In genomic region chr6:32189742-32190053, GRCh38 we compare ENCODE assay signal across 8 cellular contexts. TPM values are rescaled to one million over a fixed set of nuclear protein-coding genes. Genes with fewer than 3 reads are reported as not detected.
A peak's percentile ranks its signal among the peaks of the same experiment; 100 is the strongest.
DNase-seq lines count a peak whose midpoint lies in the region; ATAC-seq and TF ChIP-seq lines count a peak whose summit lies in the region.

No MANE protein-coding gene starts in this region.

- H3K27ac ChIP-seq in heart left ventricle (peak overlapping the region; percentile 90 to 100 (median 97)), rectal smooth muscle tissue (ENCODE audit: low read depth, low read length) (peak overlapping the region; percentile 92)

- H3K36me3 Mint-ChIP-seq in WTC11: peaks cover 22% of the 10 kb centered on the region

- POLR2A ChIA-PET in WTC11 (lab: Charles Lee): interaction anchor here (1.2 kb wide), 1 partner anchor 62 kb away, joined by 3 read pairs; the partner anchor contains the start of gene ATF6B

- intact Hi-C loops in heart left ventricle (cut with DNase I): loop anchor here in 3 of 10 donors (5.0 to 10.0 kb wide), 3 partner anchors 62 to 1015 kb away; partner anchors contain the start of genes ATF6B (in 1 of the 3), HSD17B8 (in 1 of the 3), RING1 (in 1 of the 3) and RXRB (in 1 of the 3)

- no peaks in the 10 kb centered on the region for H3K27me3 Mint-ChIP-seq in WTC11 (ENCODE audit: low read depth)

- peak overlapping the region; percentile 85 for H3K4me3 Mint-ChIP-seq in WTC11

- no peaks in the 10 kb centered on the region for H3K9me3 Mint-ChIP-seq in WTC11

- H3K4me1 Mint-ChIP-seq in WTC11: peaks cover 58% of the 10 kb centered on the region

- no peak overlapping the region for H3K27ac Mint-ChIP-seq in WTC11

- peak overlapping the region; percentile 6 for H3K9ac ChIP-seq in rectal smooth muscle tissue (ENCODE audit: low read length)

- TF ChIP-seq CTCF in GM12865 (IDR thresholded peaks at IDR 0.05; ENCODE audit: insufficient read depth, low read depth, low read length, missing control alignments): no peak
- no peak for TF ChIP-seq CTCF in WTC11 (IDR thresholded peaks at IDR 0.05)
- TF ChIP-seq CTCF in heart left ventricle (IDR thresholded peaks at IDR 0.05): no peak

- TF ChIP-seq POLR2A in heart left ventricle (IDR thresholded peaks at IDR 0.05): no peak

- H3K4me1 ChIP-seq in heart left ventricle (peaks cover 0 to 82% (median 55%) of the 10 kb centered on the region in 12 donors), rectal smooth muscle tissue (ENCODE audit: control insufficient read depth, insufficient read depth, low read length) (peaks cover 15% of the 10 kb centered on the region)

- H3K9me3 ChIP-seq in heart left ventricle: no peaks in the 10 kb centered on the region

- H3K36me3 ChIP-seq in heart left ventricle (peaks cover 0 to 27% (median 19%) of the 10 kb centered on the region in 9 donors), rectal smooth muscle tissue (ENCODE audit: control insufficient read depth, insufficient read depth, low read length) (peaks cover 3% of the 10 kb centered on the region)

- CTCF ChIA-PET in WTC11 (lab: Charles Lee): interaction anchor here (1.8 kb wide), 1 partner anchor 37 kb away, joined by 11 read pairs; the partner anchor contains the start of gene PRRT1

- DNase-seq in GM12865 (ENCODE audit: low read depth): no peak
- DNase-seq in WTC11 (ENCODE audit: low spot score): no peak
- DNase-seq in heart left ventricle: no peak
- DNase-seq in stimulated activated CD4-positive, alpha-beta T cell treated with anti-CD3 and anti-CD28 coated beads, Interleukin-4, amount 100 ng/mL, for 1 hour: no peak
- DNase-seq in RKO (ENCODE audit: low spot score): no peak
- DNase-seq in COLO829 (ENCODE audit: low spot score): no peak

- H3K4me3 ChIP-seq in GM12865 (ENCODE audit: low read depth, low read length) (peak overlapping the region; percentile 67), heart left ventricle (peak overlapping the region; percentile 59 to 93 (median 80)), rectal smooth muscle tissue (ENCODE audit: low read length) (peak overlapping the region; percentile 71)

- no peak for ATAC-seq in WTC11
- ATAC-seq in heart left ventricle: peak in 3 of 4 donors; percentile 1 to 4 (median 1)
- ATAC-seq in HG03025 (IDR thresholded peaks at IDR 0.05; ENCODE audit: low FRiP score, unreplicated experiment): no peak

- WGBS in heart left ventricle, 4 donors: 10 to 22% (median 15%) methylated on average over 11 to 23 of the region's 23 CpGs; no CpG with 5 or more reads in 1 of the 4 donors

- H3K27me3 ChIP-seq in heart left ventricle: no peaks in the 10 kb centered on the region
- no peaks in the 10 kb centered on the region for H3K27me3 ChIP-seq in rectal smooth muscle tissue (ENCODE audit: control insufficient read depth, insufficient read depth, low read length)

TF ChIP-seq in WTC11, 78 proteins besides CTCF, POLR2A, EP300 and RAD21 (continues in another document):
- no peak for TF ChIP-seq ATF6 (CRISPR knock-in tag; IDR thresholded peaks at IDR 0.05)
- no peak for TF ChIP-seq ELF4 (CRISPR knock-in tag; IDR thresholded peaks at IDR 0.05; ENCODE audit: low read depth)
- no peak for TF ChIP-seq ZNF396 (CRISPR knock-in tag; IDR thresholded peaks at IDR 0.05; ENCODE audit: borderline replicate concordance)
- TF ChIP-seq USF2 (CRISPR knock-in tag; IDR thresholded peaks at IDR 0.05): no peak
- TF ChIP-seq GABPB1 (CRISPR knock-in tag; IDR thresholded peaks at IDR 0.05): no peak
- TF ChIP-seq MXD4 (CRISPR knock-in tag; IDR thresholded peaks at IDR 0.05; ENCODE audit: borderline replicate concordance): no peak
- no peak for TF ChIP-seq SMAD4 (CRISPR knock-in tag; IDR thresholded peaks at IDR 0.05)
- no peak for TF ChIP-seq NR3C1 (CRISPR knock-in tag; conservative IDR thresholded peaks at IDR 0.05; ENCODE audit: low read depth)
- TF ChIP-seq ZNF219 (CRISPR knock-in tag; IDR thresholded peaks at IDR 0.05; ENCODE audit: borderline replicate concordance): no peak
- TF ChIP-seq USF1 (CRISPR knock-in tag; IDR thresholded peaks at IDR 0.05): no peak
- no peak for TF ChIP-seq NR2C2 (CRISPR knock-in tag; IDR thresholded peaks at IDR 0.05)
- TF ChIP-seq MYBL2 (CRISPR knock-in tag; IDR thresholded peaks at IDR 0.05): no peak
- no peak for TF ChIP-seq ZNF317 (CRISPR knock-in tag; IDR thresholded peaks at IDR 0.05; ENCODE audit: borderline replicate concordance, low read depth)
- TF ChIP-seq ETV6 (CRISPR knock-in tag; IDR thresholded peaks at IDR 0.05): no peak
- TF ChIP-seq AFF4 (CRISPR knock-in tag; IDR thresholded peaks at IDR 0.05; ENCODE audit: borderline replicate concordance): no peak
- TF ChIP-seq MLX (CRISPR knock-in tag; IDR thresholded peaks at IDR 0.05): no peak

RNA-seq across cellular contexts. Expression of gene PBX2, which starts 0.3 kb away (rescaled TPM):
- 130 to 165 TPM (median 150 TPM) in 3 replicates for total RNA-seq in WTC11 (2021)
- 10 to 100 TPM; 25.3 to 60.4 (median 39.7) TPM for total RNA-seq in heart left ventricle
- polyA plus RNA-seq in heart left ventricle: 10 to 100 TPM; 35.7 to 42.1 TPM

RNA-seq across cellular contexts. Expression of gene GPSM3, which starts 2.7 kb away (rescaled TPM):
- total RNA-seq in WTC11 (2021) (10.0 to 14.0 TPM (median 13.1 TPM) in 3 replicates), heart left ventricle (10 to 100 TPM in 2 of 9 donors, 1 to 10 TPM in 7; 1.6 to 41.0 (median 3.8) TPM)
- 1 to 10 TPM; 2.9 to 5.5 TPM for polyA plus RNA-seq in heart left ventricle

RNA-seq across cellular contexts. Expression of gene AGER, which starts 5.6 kb away (rescaled TPM):
- total RNA-seq in WTC11 (2021): 17.7 to 20.0 TPM (median 18.1 TPM) in 3 replicates
- 1 to 10 TPM in 6 of 9 donors, under 1 TPM in 2, not detected in 1; 0.69 to 5.7 (median 2.2) TPM for total RNA-seq in heart left ventricle
- polyA plus RNA-seq in heart left ventricle: 1 to 10 TPM; 1.4 to 1.6 TPM

RNA-seq across cellular contexts. Expression of gene RNF5, which starts 11.5 kb away (rescaled TPM):
- total RNA-seq in WTC11 (2021) (108 to 114 TPM (median 111 TPM) in 3 replicates), heart left ventricle (100 to 1,000 TPM in 2 of 9 donors, 10 to 100 TPM in 7; 62.7 to 136 (median 84.5) TPM)
- 100 to 1,000 TPM in 1 of 2 donors, 10 to 100 TPM in 1; 95.1 to 132 TPM for polyA plus RNA-seq in heart left ventricle

RNA-seq across cellular contexts. Expression of gene AGPAT1, which starts 13.8 kb away (rescaled TPM):
- total RNA-seq in WTC11 (2021) (84.5 to 88.9 TPM (median 87.5 TPM) in 3 replicates), heart left ventricle (10 to 100 TPM; 45.5 to 61.7 (median 51.0) TPM)
- polyA plus RNA-seq in heart left ventricle: 10 to 100 TPM; 43.5 to 79.1 TPM

Comparison
In these comparisons a context has a peak if more than half of its experiments do, and no peak if none do; other contexts are left out.
1. ATAC-seq: peak in heart left ventricle (3 of 4); none in WTC11 (single experiment) and HG03025 (single experiment).
2. Peak in every context shown above with its lines, with median percentiles within 50 percentile points of each other: H3K4me3 ChIP-seq.